Comparison of ENCODE assay signal across 12 cellular contexts in the genomic region with DNA sequence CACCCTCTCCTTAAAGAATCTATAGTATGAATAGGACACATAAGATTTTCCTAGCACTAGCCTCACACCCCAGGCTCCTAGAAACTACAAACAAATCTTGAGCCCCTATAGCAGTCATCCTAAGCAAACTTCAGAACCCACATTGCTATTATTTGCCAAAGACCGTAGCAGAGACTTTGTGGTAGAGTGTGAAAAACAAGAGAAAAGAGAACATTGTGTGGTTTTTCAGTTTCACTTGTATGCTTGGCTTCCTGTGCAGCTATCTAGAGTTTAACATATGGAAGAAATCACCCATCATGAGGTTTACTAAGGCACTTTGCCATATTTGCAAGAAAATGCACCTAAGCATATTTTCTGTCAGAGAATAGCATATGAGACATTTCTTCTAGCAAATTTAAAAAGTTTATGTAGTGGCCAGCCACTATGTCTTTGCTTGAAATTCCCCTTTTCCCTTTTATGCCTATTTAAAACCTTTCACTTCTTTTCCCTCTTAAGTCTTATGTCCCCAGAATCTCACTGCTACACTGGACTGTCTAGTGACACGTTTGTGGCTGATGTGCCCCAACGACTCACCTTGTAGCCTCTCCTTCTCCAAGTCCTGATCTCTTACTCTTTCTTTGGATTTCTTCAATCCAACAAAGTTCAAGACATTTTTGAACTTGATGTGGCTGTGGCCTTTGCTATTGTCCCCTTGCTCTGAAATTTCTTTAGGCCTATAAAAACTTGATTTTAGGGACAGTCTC. TPM values are rescaled to one million over a fixed set of nuclear protein-coding genes. Genes with fewer than 3 reads are reported as not detected.
DNase-seq lines count a peak whose midpoint lies in the region; ATAC-seq and TF ChIP-seq lines count a peak whose summit lies in the region.
"Had no signal": no experiment of that assay in that cellular context is flagged by ENCODE, and none has a peak within 500 bp of the region (broad histone marks: within the 10 kb centered on the region; RNA-seq: fewer than 3 reads in every experiment).

No MANE protein-coding gene starts in this region.

- no peak for TF ChIP-seq CTCF in GM13976 (IDR thresholded peaks at IDR 0.05; ENCODE audit: borderline replicate concordance, control extremely low read depth, extremely low read depth, insufficient read depth, missing control alignments)

- peaks cover 31% of the 10 kb centered on the region for H3K4me1 Mint-ChIP-seq in activated CD8-positive, alpha-beta T cell treated with anti-CD3 and anti-CD28 coated beads, Interleukin-2, amount 10 ng/mL, durations not matched to agents 7 days and 5 days (ENCODE audit: low read depth)

- H3K27me3 Mint-ChIP-seq in activated CD8-positive, alpha-beta T cell treated with anti-CD3 and anti-CD28 coated beads, Interleukin-2, amount 10 ng/mL, durations not matched to agents 7 days and 5 days (ENCODE audit: low read depth) = peaks cover 13% of the 10 kb centered on the region

- CTCF ChIA-PET in activated CD8-positive, alpha-beta T cell treated with anti-CD3 and anti-CD28 coated beads, Interleukin-2, amount 10 ng/mL, durations not matched to agents 7 days and 5 days (lab: Charles Lee) = interaction anchor here (1.1 to 1.3 kb wide), 3 partner anchors 12 to 19 kb away, joined by 3 to 6 read pairs (median 4); no protein-coding TSS in a partner anchor

- POLR2A ChIA-PET in activated CD8-positive, alpha-beta T cell treated with anti-CD3 and anti-CD28 coated beads, Interleukin-2, amount 10 ng/mL, durations not matched to agents 7 days and 5 days (lab: Charles Lee) = no interaction called here

- in situ Hi-C loops in GM13976 (cut with MboI; ENCODE audit: low sequenced_read_pairs, unreplicated experiment) = no loop called here

- H3K9me3 Mint-ChIP-seq in activated CD8-positive, alpha-beta T cell treated with anti-CD3 and anti-CD28 coated beads, Interleukin-2, amount 10 ng/mL, durations not matched to agents 7 days and 5 days (ENCODE audit: insufficient read depth) = peaks cover 20% of the 10 kb centered on the region

- H3K4me3 Mint-ChIP-seq in activated CD8-positive, alpha-beta T cell treated with anti-CD3 and anti-CD28 coated beads, Interleukin-2, amount 10 ng/mL, durations not matched to agents 7 days and 5 days = no peak overlapping the region

- H3K27ac Mint-ChIP-seq in activated CD8-positive, alpha-beta T cell treated with anti-CD3 and anti-CD28 coated beads, Interleukin-2, amount 10 ng/mL, durations not matched to agents 7 days and 5 days = peak overlapping the region; percentile 65

- H3K36me3 Mint-ChIP-seq in activated CD8-positive, alpha-beta T cell treated with anti-CD3 and anti-CD28 coated beads, Interleukin-2, amount 10 ng/mL, durations not matched to agents 7 days and 5 days (ENCODE audit: low read depth) = peaks cover 16% of the 10 kb centered on the region

- ATAC-seq in GM19397 (IDR thresholded peaks at IDR 0.05; ENCODE audit: unreplicated experiment) (peak; percentile 82), HG02973 (IDR thresholded peaks at IDR 0.05; ENCODE audit: unreplicated experiment) (peak; percentile 71)
- ATAC-seq in activated CD8-positive, alpha-beta T cell treated with anti-CD3 and anti-CD28 coated beads, Interleukin-2, amount 10 ng/mL, durations not matched to agents 7 days and 5 days = peak; percentile 72

- DNase-seq in GM13976 (ENCODE audit: low spot score) = peak; percentile 54
- no peak for DNase-seq in activated CD8-positive, alpha-beta T cell treated with anti-CD3 and anti-CD28 coated beads, Interleukin-2, amount 10 ng/mL, durations not matched to agents 7 days and 5 days
- DNase-seq in NCI-H2081 (lab: John Stamatoyannopoulos, UW) = no peak
- DNase-seq in iPS-NIHi11 (ENCODE audit: low spot score) = no peak
- DNase-seq in NCI-H2227 (lab: John Stamatoyannopoulos, UW; ENCODE audit: unreplicated experiment) = no peak
- DNase-seq in UCSD-AML1 (lab: John Stamatoyannopoulos, UW; ENCODE audit: unreplicated experiment) = no peak
- DNase-seq: CD8-positive, alpha-beta memory T cell; central memory CD4-positive, alpha-beta T cell; stimulated activated CD4-positive, alpha-beta T cell treated with anti-CD3 and anti-CD28 coated beads, Interleukin-4, amount 100 ng/mL, for 1 hour had no signal

RNA-seq across cellular contexts. Expression of gene CCDC190, which starts 25.6 kb away (rescaled TPM):
- total RNA-seq in activated CD8-positive, alpha-beta T cell treated with anti-CD3 and anti-CD28 coated beads, Interleukin-2, amount 10 ng/mL, durations not matched to agents 7 days and 5 days = not detected
- total RNA-seq: CD8-positive, alpha-beta memory T cell; H4 had no signal

RNA-seq across cellular contexts. Expression of gene HSD17B7, which starts 44.8 kb away (rescaled TPM):
- 10 to 100 TPM; 22.9 to 23.7 TPM for total RNA-seq in activated CD8-positive, alpha-beta T cell treated with anti-CD3 and anti-CD28 coated beads, Interleukin-2, amount 10 ng/mL, durations not matched to agents 7 days and 5 days
